ENCODE assay signal across 21 cellular contexts in genomic region chr10:11499425-11500071, GRCh38.
A peak's percentile ranks its signal among the peaks of the same experiment; 100 is the strongest.
DNase-seq lines count a peak whose midpoint lies in the region; ATAC-seq and TF ChIP-seq lines count a peak whose summit lies in the region.
"Had no signal": no experiment of that assay in that cellular context is flagged by ENCODE, and none has a peak within 500 bp of the region (broad histone marks: within the 10 kb centered on the region; RNA-seq: fewer than 3 reads in every experiment).

No MANE protein-coding gene starts in this region.

- no peak overlapping the region for H3K18ac ChIP-seq in mesendoderm (ENCODE audit: low read length)

- H3K4ac ChIP-seq in mesendoderm (ENCODE audit: low read depth, low read length): no peak overlapping the region

- H3K4me2 ChIP-seq in mesendoderm (ENCODE audit: low read length): no peak overlapping the region
- H3K4me2 ChIP-seq: neural progenitor cell had no signal

- H3K9ac ChIP-seq in mesendoderm (ENCODE audit: low read length): no peak overlapping the region
- H3K9ac ChIP-seq: neural progenitor cell had no signal

- H3K9me3 ChIP-seq in HEK293 (ENCODE audit: control insufficient read depth, insufficient read depth, low read depth, low read length): no peaks in the 10 kb centered on the region
- no peaks in the 10 kb centered on the region for H3K9me3 ChIP-seq in ovary
- H3K9me3 ChIP-seq: testis had no signal

- TF ChIP-seq EP300 in ovary (IDR thresholded peaks at IDR 0.05): no peak

- H3K79me1 ChIP-seq in mesendoderm (ENCODE audit: low read length): no peaks in the 10 kb centered on the region

- H3K56ac ChIP-seq in mesendoderm (ENCODE audit: low read length): no peak overlapping the region

- H3K27me3 ChIP-seq in mesendoderm (ENCODE audit: insufficient read depth, low read length, poor library complexity) (no peaks in the 10 kb centered on the region), ovary (no peaks in the 10 kb centered on the region)
- H3K27me3 ChIP-seq: brain microvascular endothelial cell, neural progenitor cell, testis had no signal

- no peak for TF ChIP-seq POLR2A in ovary (IDR thresholded peaks at IDR 0.05)

- H4K5ac ChIP-seq in mesendoderm (ENCODE audit: low read length): no peak overlapping the region

- H3K27ac ChIP-seq in HEK293 (ENCODE audit: extremely low read depth, low read depth, low read length): no peak overlapping the region
- H3K27ac ChIP-seq in mesendoderm (ENCODE audit: low read depth, low read length): no peak overlapping the region
- H3K27ac ChIP-seq in ovary: no peak overlapping the region
- H3K27ac ChIP-seq: 22Rv1, brain microvascular endothelial cell, C4-2B, neural progenitor cell, testis had no signal

- H3K79me2 ChIP-seq in mesendoderm (ENCODE audit: control insufficient read depth, insufficient read depth, low read length): no peaks in the 10 kb centered on the region

- DNase-seq in NCI-H146 (lab: John Stamatoyannopoulos, UW) (peak; percentile 35), NCI-H146 treated with DMSO at 0.1 percent for 48 hours (lab: John Stamatoyannopoulos, UW; ENCODE audit: unreplicated experiment) (no peak), mesendoderm (peak; percentile 30), SIG-M5 (lab: John Stamatoyannopoulos, UW) (no peak), ovary (no peak)
- DNase-seq: activated CD4-positive, alpha-beta T cell treated with anti-CD3 and anti-CD28 coated beads for 4 hours; brain microvascular endothelial cell; DMS79; head of caudate nucleus; KBM-7; NCI-H1092; NCI-H2171; right cardiac atrium; SHP77 treated with DMSO at 0.1 percent for 48 hours; testis had no signal

- POLR2A ChIA-PET in HEK293 (lab: Yijun Ruan, JAX): no interaction called here

- no peak overlapping the region for H3K23ac ChIP-seq in mesendoderm (ENCODE audit: low read length)

- CTCF ChIA-PET in HEK293 (lab: Yijun Ruan, JAX): interaction anchor here (0.9 kb wide), 1 partner anchor 258 kb away, joined by 6 read pairs; no protein-coding TSS in a partner anchor

- no peak overlapping the region for H4K8ac ChIP-seq in mesendoderm (ENCODE audit: low read depth, low read length)

- H2BK120ac ChIP-seq in mesendoderm (ENCODE audit: low read depth, low read length): no peak overlapping the region

- H2BK5ac ChIP-seq in mesendoderm (ENCODE audit: low read length): no peak overlapping the region

- intact Hi-C loops in ovary (cut with DNase I): no loop called here

- no peak overlapping the region for H2BK15ac ChIP-seq in mesendoderm (replicated peaks; ENCODE audit: low read depth)

- H3K36me3 ChIP-seq in HEK293 (ENCODE audit: control insufficient read depth in 2 of 2, insufficient read depth in 1 of 2, low read length in 2 of 2) (no peaks in the 10 kb centered on the region), mesendoderm (ENCODE audit: control insufficient read depth, insufficient read depth, low read length) (no peaks in the 10 kb centered on the region), ovary (no peaks in the 10 kb centered on the region)
- H3K36me3 ChIP-seq: brain microvascular endothelial cell had no signal

- no peak for TF ChIP-seq CTCF in HEK293 (tag by site-specific recombination; IDR thresholded peaks at IDR 0.05)
- TF ChIP-seq CTCF in ovary (IDR thresholded peaks at IDR 0.05): no peak

- peak; percentile 70 for ATAC-seq in HG03460 (IDR thresholded peaks at IDR 0.05; ENCODE audit: unreplicated experiment)
- no peak for ATAC-seq in HG03025 (IDR thresholded peaks at IDR 0.05; ENCODE audit: low FRiP score, unreplicated experiment)

- H2AK5ac ChIP-seq in mesendoderm (ENCODE audit: low read length): no peak overlapping the region

- H3K4me1 ChIP-seq in HEK293 (ENCODE audit: control insufficient read depth, insufficient read depth, low read length): no peaks in the 10 kb centered on the region
- peaks cover 1% of the 10 kb centered on the region for H3K4me1 ChIP-seq in mesendoderm (ENCODE audit: control insufficient read depth, low read depth, low read length)
- no peaks in the 10 kb centered on the region for H3K4me1 ChIP-seq in ovary (ENCODE audit: insufficient read depth)
- H3K4me1 ChIP-seq: testis had no signal

- no peak overlapping the region for H3K4me3 ChIP-seq in HEK293 (ENCODE audit: low read depth, low read length)
- H3K4me3 ChIP-seq in mesendoderm (ENCODE audit: low read length): no peak overlapping the region
- no peak overlapping the region for H3K4me3 ChIP-seq in ovary
- H3K4me3 ChIP-seq: neural progenitor cell, testis had no signal

- WGBS in mesendoderm (ENCODE audit: extremely low coverage, insufficient coverage, low lambda C conversion rate): no CpG with 5 or more reads among the region's 4 CpGs
- WGBS in ovary, 3 donors: 89 to 95% (median 91%) methylated on average over 4 of the region's 4 CpGs

TF ChIP-seq in HEK293, 187 proteins besides CTCF, POLR2A, EP300 and RAD21 (continues in another document):
- TF ChIP-seq ZNF707 (tag by site-specific recombination; IDR thresholded peaks at IDR 0.05) (no peak), ZNF311 (tag by site-specific recombination; IDR thresholded peaks at IDR 0.05; ENCODE audit: borderline replicate concordance) (no peak), ZNF660 (tag by site-specific recombination; IDR thresholded peaks at IDR 0.05) (peak; percentile 95), HIC1 (tag by site-specific recombination; IDR thresholded peaks at IDR 0.05) (peak; percentile 43; the same call in 1 of the 2 replicates), ZNF211 (tag by site-specific recombination; IDR thresholded peaks at IDR 0.05; ENCODE audit: low read depth) (no peak), ATF2 (tag by site-specific recombination; IDR thresholded peaks at IDR 0.05; ENCODE audit: low read depth) (peak; percentile 87), ZNF473 (tag by site-specific recombination; IDR thresholded peaks at IDR 0.05) (no peak), ZNF140 (tag by site-specific recombination; IDR thresholded peaks at IDR 0.05) (no peak), ZNF449 (tag by site-specific recombination; IDR thresholded peaks at IDR 0.05) (no peak), ZNF837 (tag by site-specific recombination; IDR thresholded peaks at IDR 0.05) (no peak), OSR2 (tag by site-specific recombination; IDR thresholded peaks at IDR 0.05) (no peak), ZNF248 (tag by site-specific recombination; IDR thresholded peaks at IDR 0.05) (no peak), OVOL3 (tag by site-specific recombination; IDR thresholded peaks at IDR 0.05) (no peak), ZBTB10 (tag by site-specific recombination; IDR thresholded peaks at IDR 0.05) (no peak)

Comparison
In these comparisons a context has a peak if more than half of its experiments do, and no peak if none do; other contexts are left out.
1. DNase-seq: peak in NCI-H146 (single experiment) and mesendoderm (single experiment); none in NCI-H146 treated with DMSO at 0.1 percent for 48 hours (single experiment), SIG-M5 (single experiment) and ovary (0 of 5).